18 cellular contexts compared by ENCODE assay signal in genomic region chr10:99944860-99945259, GRCh38.
DNase-seq lines count a peak whose midpoint lies in the region; ATAC-seq, FAIRE-seq and TF ChIP-seq lines count a peak whose summit lies in the region.
"Had no signal": no experiment of that assay in that cellular context is flagged by ENCODE, and none has a peak within 500 bp of the region (broad histone marks: within the 10 kb centered on the region; RNA-seq: fewer than 3 reads in every experiment).

No MANE protein-coding gene starts in this region.

- no peak for ATAC-seq in GM21786 (IDR thresholded peaks at IDR 0.05; ENCODE audit: unreplicated experiment)
- ATAC-seq: activated naive CD8-positive, alpha-beta T cell treated with anti-CD3 and anti-CD28 coated beads, Interleukin-2, amount 50 U/mL, for 24 hours had no signal

- DNase-seq in adipocyte (ENCODE audit: low read depth) (no peak), keratinocyte (ENCODE audit: low read depth, low spot score) (no peak), EL (no peak)
- no peak for DNase-seq in activated naive CD4-positive, alpha-beta T cell treated with Interleukin-2 at 50 U/mL for 16 hours
- DNase-seq in activated T-cell treated with anti-CD3 and anti-CD28 coated beads, Interleukin-2, amount 50 U/mL, for 24 hours = no peak
- DNase-seq: activated CD4-positive, alpha-beta T cell treated with anti-CD3 and anti-CD28 coated beads, Interleukin-2, amount 50 U/mL, for 1 hour; activated naive CD8-positive, alpha-beta T cell treated with anti-CD3 and anti-CD28 coated beads, Interleukin-2, amount 50 U/mL, for 24 hours; NCI-H1417 treated with DMSO at 0.1 percent for 48 hours; NCI-H69; SHP77 had no signal

- no peaks in the 10 kb centered on the region for H3K36me3 Mint-ChIP-seq in activated T-cell treated with anti-CD3 and anti-CD28 coated beads, Interleukin-2, amount 50 U/mL, for 24 hours (ENCODE audit: low read depth)

- H3K27ac ChIP-seq in ACC112 (ENCODE audit: low read depth, low read length) = peak overlapping the region; percentile 99
- H3K27ac ChIP-seq in keratinocyte (ENCODE audit: control insufficient read depth, insufficient read depth, low read length) = peak overlapping the region; percentile 57
- H3K27ac ChIP-seq: HL-60 had no signal

- no peaks in the 10 kb centered on the region for H4K20me1 ChIP-seq in keratinocyte (ENCODE audit: control insufficient read depth, extremely low read depth, insufficient read depth, low read length)

- H3K9ac ChIP-seq in adipocyte (ENCODE audit: low read length) (no peak overlapping the region), keratinocyte (ENCODE audit: control insufficient read depth, extremely low read depth, insufficient read depth, low read length) (no peak overlapping the region), skeletal muscle satellite cell (ENCODE audit: low read depth, low read length) (no peak overlapping the region)

- no peak overlapping the region for H3K4me3 Mint-ChIP-seq in activated T-cell treated with anti-CD3 and anti-CD28 coated beads, Interleukin-2, amount 50 U/mL, for 24 hours
- H3K4me3 Mint-ChIP-seq: activated naive CD8-positive, alpha-beta T cell treated with anti-CD3 and anti-CD28 coated beads, Interleukin-2, amount 50 U/mL, for 24 hours; dendritic cell treated with granulocyte-macrophage colony-stimulating factor and Interleukin-4, amounts not matched to agents 40 ng/mL and 50 ng/mL, for 4 days; IgD-negative memory B cell had no signal

- H3K9me1 ChIP-seq in keratinocyte (ENCODE audit: control insufficient read depth, extremely low read depth, insufficient read depth, low read length) = no peaks in the 10 kb centered on the region

- dilution Hi-C loops in keratinocyte (cut with MboI; ENCODE audit: extremely low pct_ligation_motif_present, low sequenced_read_pairs) = no loop called here

- peaks cover 62% of the 10 kb centered on the region for H3K4me1 ChIP-seq in ACC112 (ENCODE audit: control insufficient read depth, insufficient read depth, low read length, unreplicated experiment)
- H3K4me1 ChIP-seq in adipocyte (ENCODE audit: control insufficient read depth, insufficient read depth, low read length) = peaks cover 49% of the 10 kb centered on the region
- H3K4me1 ChIP-seq in keratinocyte (ENCODE audit: control insufficient read depth, extremely low read depth, insufficient read depth, low read length) = peaks cover 23% of the 10 kb centered on the region
- H3K4me1 ChIP-seq in skeletal muscle satellite cell (ENCODE audit: control insufficient read depth, insufficient read depth, low read length) = peaks cover 45% of the 10 kb centered on the region

- H3K9me3 ChIP-seq in adipocyte (ENCODE audit: control insufficient read depth, low read length) (no peaks in the 10 kb centered on the region), keratinocyte (ENCODE audit: control insufficient read depth, low read depth, low read length) (no peaks in the 10 kb centered on the region), skeletal muscle satellite cell (replicated peaks; ENCODE audit: low read length) (no peaks in the 10 kb centered on the region)
- H3K9me3 ChIP-seq: MG63 had no signal

- no peak for FAIRE-seq in keratinocyte (lab: Jason Lieb, UNC)

- no peaks in the 10 kb centered on the region for H3K27me3 Mint-ChIP-seq in activated T-cell treated with anti-CD3 and anti-CD28 coated beads, Interleukin-2, amount 50 U/mL, for 24 hours
- H3K27me3 Mint-ChIP-seq: activated naive CD8-positive, alpha-beta T cell treated with anti-CD3 and anti-CD28 coated beads, Interleukin-2, amount 50 U/mL, for 24 hours; dendritic cell treated with granulocyte-macrophage colony-stimulating factor and Interleukin-4, amounts not matched to agents 40 ng/mL and 50 ng/mL, for 4 days; IgD-negative memory B cell had no signal

- H3K27me3 ChIP-seq in ACC112 (ENCODE audit: insufficient read depth, low read length) = no peaks in the 10 kb centered on the region
- H3K27me3 ChIP-seq in adipocyte (replicated peaks; ENCODE audit: control insufficient read depth, insufficient read depth, low read length) = no peaks in the 10 kb centered on the region
- H3K27me3 ChIP-seq in keratinocyte (ENCODE audit: control insufficient read depth, extremely low read depth, insufficient read depth, low read length) = no peaks in the 10 kb centered on the region
- H3K27me3 ChIP-seq in skeletal muscle satellite cell (ENCODE audit: control insufficient read depth, insufficient read depth, low read length) = no peaks in the 10 kb centered on the region
- H3K27me3 ChIP-seq: MG63 had no signal

- H3K79me2 ChIP-seq in ACC112 (ENCODE audit: control insufficient read depth, insufficient read depth, low read length, unreplicated experiment) = peaks cover 88% of the 10 kb centered on the region
- H3K79me2 ChIP-seq in keratinocyte (ENCODE audit: control insufficient read depth, insufficient read depth, low read length) = peaks cover 83% of the 10 kb centered on the region

- H2AFZ ChIP-seq in ACC112 (ENCODE audit: low read length, unreplicated experiment) (no peak overlapping the region), keratinocyte (ENCODE audit: control insufficient read depth, low read length) (no peak overlapping the region)

- H3K4me2 ChIP-seq in keratinocyte (ENCODE audit: control insufficient read depth, extremely low read depth, insufficient read depth, low read depth, low read length) (no peak overlapping the region), skeletal muscle satellite cell (ENCODE audit: low read length) (peak overlapping the region; percentile 39)

- H3K36me3 ChIP-seq in ACC112 (ENCODE audit: insufficient read depth, low read length) (peaks cover 19% of the 10 kb centered on the region), adipocyte (ENCODE audit: control insufficient read depth, insufficient read depth, low read length, severe bottlenecking) (peaks cover 13% of the 10 kb centered on the region), keratinocyte (ENCODE audit: control insufficient read depth in 2 of 2, extremely low read depth in 1 of 2, insufficient read depth in 2 of 2, low read length in 2 of 2) (peaks cover 0 to 8% of the 10 kb centered on the region in 2 experiments), skeletal muscle satellite cell (ENCODE audit: insufficient read depth, low read length) (peaks cover 14% of the 10 kb centered on the region)

- H3K4me3 ChIP-seq in ACC112 (ENCODE audit: low read depth, low read length) (no peak overlapping the region), adipocyte (ENCODE audit: low read length) (peak overlapping the region; percentile 28), keratinocyte (ENCODE audit: control insufficient read depth in 2 of 3, extremely low read depth in 1 of 3, insufficient read depth in 2 of 3, low read depth in 1 of 3, low read length in 3 of 3) (no peak overlapping the region), skeletal muscle satellite cell (ENCODE audit: low read length) (no peak overlapping the region)
- H3K4me3 ChIP-seq: MG63 had no signal

- no peak overlapping the region for H3K27ac Mint-ChIP-seq in activated T-cell treated with anti-CD3 and anti-CD28 coated beads, Interleukin-2, amount 50 U/mL, for 24 hours
- H3K27ac Mint-ChIP-seq: activated naive CD8-positive, alpha-beta T cell treated with anti-CD3 and anti-CD28 coated beads, Interleukin-2, amount 50 U/mL, for 24 hours; activated T-helper 2 cell treated with anti-CD3 and anti-CD28 coated beads, Interferon-gamma antibody, Interleukin-2, Interleukin-4, amounts not matched to agents 10 μg/mL and 5 μg/mL and 100 μg/mL, durations not matched to agents 14 hours and 24 hours and 36 hours; dendritic cell treated with granulocyte-macrophage colony-stimulating factor and Interleukin-4, amounts not matched to agents 40 ng/mL and 50 ng/mL, for 4 days; IgD-negative memory B cell had no signal

- H3K9me3 Mint-ChIP-seq in activated T-cell treated with anti-CD3 and anti-CD28 coated beads, Interleukin-2, amount 50 U/mL, for 24 hours = no peaks in the 10 kb centered on the region
- H3K9me3 Mint-ChIP-seq: activated naive CD8-positive, alpha-beta T cell treated with anti-CD3 and anti-CD28 coated beads, Interleukin-2, amount 50 U/mL, for 24 hours; activated T-helper 2 cell treated with anti-CD3 and anti-CD28 coated beads, Interferon-gamma antibody, Interleukin-2, Interleukin-4, amounts not matched to agents 10 μg/mL and 5 μg/mL and 100 μg/mL, durations not matched to agents 14 hours and 24 hours and 36 hours; IgD-negative memory B cell had no signal

- TF ChIP-seq CTCF in keratinocyte (optimal IDR thresholded peaks at IDR 0.05 in 1 of 3, IDR thresholded peaks at IDR 0.05 in 1 of 3, conservative IDR thresholded peaks at IDR 0.05 in 1 of 3; ENCODE audit: extremely low read depth in 1 of 3, insufficient read depth in 2 of 3, low read length in 3 of 3) = no peak

- H3K4me1 Mint-ChIP-seq in activated T-cell treated with anti-CD3 and anti-CD28 coated beads, Interleukin-2, amount 50 U/mL, for 24 hours (ENCODE audit: low read depth) = no peaks in the 10 kb centered on the region
- H3K4me1 Mint-ChIP-seq: activated naive CD8-positive, alpha-beta T cell treated with anti-CD3 and anti-CD28 coated beads, Interleukin-2, amount 50 U/mL, for 24 hours had no signal
